In the genomic region with DNA sequence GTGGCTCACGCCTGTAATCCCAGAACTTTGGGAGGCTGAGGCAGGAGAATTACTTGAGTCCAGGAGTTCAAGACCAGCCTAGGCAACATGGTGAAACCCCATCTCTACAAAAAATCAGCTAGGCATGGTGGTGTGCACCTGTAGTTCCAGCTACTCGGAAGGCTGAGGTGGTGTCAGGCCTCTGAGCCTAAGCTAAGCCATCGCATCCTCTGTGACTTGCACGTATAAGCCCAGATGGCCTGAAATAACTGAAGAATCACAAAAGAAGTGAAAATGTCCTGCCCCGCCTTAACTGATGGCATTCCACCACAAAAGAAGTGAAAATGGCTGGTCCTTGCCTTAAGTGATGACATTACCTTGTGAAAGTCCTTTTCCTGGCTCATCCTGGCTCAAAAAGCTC, we compare ENCODE assay signal across 8 cellular contexts. TPM values are rescaled to one million over a fixed set of nuclear protein-coding genes. Genes with fewer than 3 reads are reported as not detected.
DNase-seq lines count a peak whose midpoint lies in the region; ATAC-seq and TF ChIP-seq lines count a peak whose summit lies in the region.
"Not testable (repeated sequence)": the region's sequence is repeated elsewhere in the genome, so short reads cannot be mapped to it uniquely, and the experiment has no call there.

No MANE protein-coding gene starts in this region.

- H3K36me3 Mint-ChIP-seq in CD4-positive, CD25-positive, alpha-beta regulatory T cell; GM23338 (ENCODE audit: low read depth); activated CD4-positive, alpha-beta T cell treated with anti-CD3 and anti-CD28 coated beads, Interleukin-2, amount 10 ng/mL, durations not matched to agents 24 days and 14 days (ENCODE audit: low read depth); activated T-helper 2 cell treated with anti-CD3 and anti-CD28 coated beads, Interferon-gamma antibody, Interleukin-2, Interleukin-4, amounts not matched to agents 10 μg/mL and 5 μg/mL and 100 μg/mL, durations not matched to agents 14 hours and 24 hours and 36 hours (ENCODE audit: low read depth); activated naive CD8-positive, alpha-beta T cell treated with anti-CD3 and anti-CD28 coated beads for 36 hours; naive thymus-derived CD4-positive, alpha-beta T cell: not testable (repeated sequence)

- POLR2A ChIA-PET in naive thymus-derived CD4-positive, alpha-beta T cell (lab: Charles Lee), result interaction anchor here (1.1 to 3.0 kb wide), 3 partner anchors 12 to 38 kb away, joined by 3 to 30 read pairs (median 3); a partner anchor contains a TSS

- H3K79me2 ChIP-seq in GM23338 (replicated peaks; ENCODE audit: insufficient read depth); SU-DHL-6 (ENCODE audit: insufficient read depth, low read length): not testable (repeated sequence)

- intact Hi-C loops in activated CD4-positive, alpha-beta T cell treated with anti-CD3 and anti-CD28 coated beads, Interleukin-2, amount 10 ng/mL, durations not matched to agents 24 days and 14 days (cut with micrococcal nuclease); activated T-helper 2 cell treated with anti-CD3 and anti-CD28 coated beads, Interferon-gamma antibody, Interleukin-2, Interleukin-4, amounts not matched to agents 10 μg/mL and 5 μg/mL and 100 μg/mL, durations not matched to agents 14 hours and 24 hours and 36 hours (cut with micrococcal nuclease); naive thymus-derived CD4-positive, alpha-beta T cell (cut with micrococcal nuclease): not testable (repeated sequence)

- not testable (repeated sequence) for DNase-seq in CD4-positive, CD25-positive, alpha-beta regulatory T cell; GM23338 (ENCODE audit: low spot score); activated CD4-positive, alpha-beta T cell treated with anti-CD3 and anti-CD28 coated beads, Interleukin-2, amount 10 ng/mL, durations not matched to agents 24 days and 14 days; activated T-helper 2 cell treated with anti-CD3 and anti-CD28 coated beads, Interferon-gamma antibody, Interleukin-2, Interleukin-4, amounts not matched to agents 10 μg/mL and 5 μg/mL and 100 μg/mL, durations not matched to agents 14 hours and 24 hours and 36 hours (ENCODE audit: low spot score); activated naive CD8-positive, alpha-beta T cell treated with anti-CD3 and anti-CD28 coated beads for 36 hours; naive thymus-derived CD4-positive, alpha-beta T cell
- DNase-seq in activated T-cell treated with anti-CD3 and anti-CD28 coated beads, Interleukin-2, amount 50 U/mL, for 1 hour, result peak; percentile 11

- H4K20me1 ChIP-seq in GM23338 (replicated peaks; ENCODE audit: insufficient read depth); SU-DHL-6 (ENCODE audit: low read depth, low read length): not testable (repeated sequence)

- not testable (repeated sequence) for ATAC-seq in CD4-positive, CD25-positive, alpha-beta regulatory T cell (ENCODE audit: low read depth in 2 of 2); GM23338; naive thymus-derived CD4-positive, alpha-beta T cell

- H3K4me3 Mint-ChIP-seq in CD4-positive, CD25-positive, alpha-beta regulatory T cell; GM23338; activated T-helper 2 cell treated with anti-CD3 and anti-CD28 coated beads, Interferon-gamma antibody, Interleukin-2, Interleukin-4, amounts not matched to agents 10 μg/mL and 5 μg/mL and 100 μg/mL, durations not matched to agents 14 hours and 24 hours and 36 hours (ENCODE audit: low read depth); activated naive CD8-positive, alpha-beta T cell treated with anti-CD3 and anti-CD28 coated beads for 36 hours: not testable (repeated sequence)
- H3K4me3 Mint-ChIP-seq in activated CD4-positive, alpha-beta T cell treated with anti-CD3 and anti-CD28 coated beads, Interleukin-2, amount 10 ng/mL, durations not matched to agents 24 days and 14 days, result peak overlapping the region; percentile 15
- H3K4me3 Mint-ChIP-seq in naive thymus-derived CD4-positive, alpha-beta T cell, result peak overlapping the region in 6 of 10 donors; percentile 12 to 45 (median 39)

- not testable (repeated sequence) for H3K9ac ChIP-seq in SU-DHL-6 (ENCODE audit: low read length)

- H3K9me2 ChIP-seq in GM23338 (ENCODE audit: insufficient read depth); SU-DHL-6 (replicated peaks; ENCODE audit: insufficient read depth, low read length): not testable (repeated sequence)

- peaks cover 22 to 65% (median 39%) of the 10 kb centered on the region in 4 donors for H3K4me1 Mint-ChIP-seq in CD4-positive, CD25-positive, alpha-beta regulatory T cell
- peaks cover 27% of the 10 kb centered on the region for H3K4me1 Mint-ChIP-seq in GM23338
- H3K4me1 Mint-ChIP-seq in activated CD4-positive, alpha-beta T cell treated with anti-CD3 and anti-CD28 coated beads, Interleukin-2, amount 10 ng/mL, durations not matched to agents 24 days and 14 days, result peaks cover 35% of the 10 kb centered on the region
- peaks cover 37% of the 10 kb centered on the region for H3K4me1 Mint-ChIP-seq in activated T-helper 2 cell treated with anti-CD3 and anti-CD28 coated beads, Interferon-gamma antibody, Interleukin-2, Interleukin-4, amounts not matched to agents 10 μg/mL and 5 μg/mL and 100 μg/mL, durations not matched to agents 14 hours and 24 hours and 36 hours (ENCODE audit: low read depth)
- peaks cover 65% of the 10 kb centered on the region for H3K4me1 Mint-ChIP-seq in activated naive CD8-positive, alpha-beta T cell treated with anti-CD3 and anti-CD28 coated beads for 36 hours
- H3K4me1 Mint-ChIP-seq in naive thymus-derived CD4-positive, alpha-beta T cell, result peaks cover 36 to 80% (median 60%) of the 10 kb centered on the region in 7 donors

- H3K9me3 ChIP-seq in CD4-positive, CD25-positive, alpha-beta regulatory T cell (ENCODE audit: control insufficient read depth in 2 of 2, low read length in 2 of 2); SU-DHL-6 (ENCODE audit: insufficient read depth, low read length); naive thymus-derived CD4-positive, alpha-beta T cell (ENCODE audit: control insufficient read depth in 2 of 3, low read length in 3 of 3): not testable (repeated sequence)

- not testable (repeated sequence) for H3K36me3 ChIP-seq in CD4-positive, CD25-positive, alpha-beta regulatory T cell (ENCODE audit: control insufficient read depth, insufficient read depth, low read length); GM23338 (ENCODE audit: insufficient read depth); SU-DHL-6 (ENCODE audit: low read length); naive thymus-derived CD4-positive, alpha-beta T cell (ENCODE audit: control insufficient read depth in 2 of 3, insufficient read depth in 3 of 3, low read length in 3 of 3)

- not testable (repeated sequence) for TF ChIP-seq CTCF in GM23338 (conservative IDR thresholded peaks at IDR 0.05; ENCODE audit: low read depth in 2 of 2); SU-DHL-6 (IDR thresholded peaks at IDR 0.05; ENCODE audit: insufficient read depth, low read length, poor library complexity, severe bottlenecking)

- not testable (repeated sequence) for H3K4me2 ChIP-seq in GM23338; SU-DHL-6 (ENCODE audit: low read depth, low read length, poor library complexity, severe bottlenecking)

- not testable (repeated sequence) for H3K9me3 Mint-ChIP-seq in CD4-positive, CD25-positive, alpha-beta regulatory T cell; GM23338; activated CD4-positive, alpha-beta T cell treated with anti-CD3 and anti-CD28 coated beads, Interleukin-2, amount 10 ng/mL, durations not matched to agents 24 days and 14 days; activated T-helper 2 cell treated with anti-CD3 and anti-CD28 coated beads, Interferon-gamma antibody, Interleukin-2, Interleukin-4, amounts not matched to agents 10 μg/mL and 5 μg/mL and 100 μg/mL, durations not matched to agents 14 hours and 24 hours and 36 hours; activated naive CD8-positive, alpha-beta T cell treated with anti-CD3 and anti-CD28 coated beads for 36 hours; naive thymus-derived CD4-positive, alpha-beta T cell

- H3K27ac ChIP-seq in CD4-positive, CD25-positive, alpha-beta regulatory T cell (ENCODE audit: insufficient read depth, low read length, poor library complexity, severe bottlenecking), result not testable (repeated sequence)
- 0 out of 2 replicates have a peak overlapping the region, but pooled peaks have one; percentile 39 for H3K27ac ChIP-seq in GM23338 (ENCODE audit: low read depth)
- H3K27ac ChIP-seq in SU-DHL-6 (ENCODE audit: low read depth, low read length), result peak overlapping the region; percentile 7; the same call in 1 of the 2 replicates
- H3K27ac ChIP-seq in naive thymus-derived CD4-positive, alpha-beta T cell (ENCODE audit: low read depth, low read length), result peak overlapping the region; percentile 51

- peak overlapping the region in 2 of 3 donors; percentile 51 to 60 for H3K27ac Mint-ChIP-seq in CD4-positive, CD25-positive, alpha-beta regulatory T cell
- not testable (repeated sequence) for H3K27ac Mint-ChIP-seq in GM23338
- H3K27ac Mint-ChIP-seq in activated CD4-positive, alpha-beta T cell treated with anti-CD3 and anti-CD28 coated beads, Interleukin-2, amount 10 ng/mL, durations not matched to agents 24 days and 14 days, result peak overlapping the region; percentile 65
- peak overlapping the region; percentile 49 for H3K27ac Mint-ChIP-seq in activated T-helper 2 cell treated with anti-CD3 and anti-CD28 coated beads, Interferon-gamma antibody, Interleukin-2, Interleukin-4, amounts not matched to agents 10 μg/mL and 5 μg/mL and 100 μg/mL, durations not matched to agents 14 hours and 24 hours and 36 hours
- peak overlapping the region; percentile 84 for H3K27ac Mint-ChIP-seq in activated naive CD8-positive, alpha-beta T cell treated with anti-CD3 and anti-CD28 coated beads for 36 hours
- peak overlapping the region in 7 of 9 donors; percentile 75 to 91 (median 82) for H3K27ac Mint-ChIP-seq in naive thymus-derived CD4-positive, alpha-beta T cell

- H2AFZ ChIP-seq in GM23338; SU-DHL-6 (ENCODE audit: low read depth, low read length, severe bottlenecking): not testable (repeated sequence)

- not testable (repeated sequence) for H3K27me3 ChIP-seq in CD4-positive, CD25-positive, alpha-beta regulatory T cell (ENCODE audit: control insufficient read depth, insufficient read depth, low read length); GM23338 (ENCODE audit: insufficient read depth); SU-DHL-6 (ENCODE audit: low read length); naive thymus-derived CD4-positive, alpha-beta T cell (ENCODE audit: control insufficient read depth in 2 of 2, insufficient read depth in 2 of 2, low read length in 2 of 2)

- H3K4me1 ChIP-seq in CD4-positive, CD25-positive, alpha-beta regulatory T cell (ENCODE audit: control insufficient read depth, insufficient read depth, low read length, poor library complexity, severe bottlenecking), result peaks cover 22% of the 10 kb centered on the region
- H3K4me1 ChIP-seq in GM23338 (ENCODE audit: insufficient read depth), result peaks cover 25% of the 10 kb centered on the region
- peaks cover 18 to 32% of the 10 kb centered on the region in 2 donors for H3K4me1 ChIP-seq in naive thymus-derived CD4-positive, alpha-beta T cell (ENCODE audit: control insufficient read depth in 2 of 2, insufficient read depth in 2 of 2, low read length in 2 of 2)

- CTCF ChIA-PET in naive thymus-derived CD4-positive, alpha-beta T cell (lab: Charles Lee), result interaction anchor here (3.1 kb wide), 1 partner anchor 13 kb away, joined by 14 read pairs; a partner anchor contains a TSS

- not testable (repeated sequence) for H3F3A ChIP-seq in GM23338 (replicated peaks; ENCODE audit: low read depth)
- peaks cover 21% of the 10 kb centered on the region for H3F3A ChIP-seq in SU-DHL-6 (ENCODE audit: insufficient read depth)

- H3K27me3 Mint-ChIP-seq in CD4-positive, CD25-positive, alpha-beta regulatory T cell; GM23338 (ENCODE audit: insufficient read depth, low read depth, poor library complexity); activated CD4-positive, alpha-beta T cell treated with anti-CD3 and anti-CD28 coated beads, Interleukin-2, amount 10 ng/mL, durations not matched to agents 24 days and 14 days; activated T-helper 2 cell treated with anti-CD3 and anti-CD28 coated beads, Interferon-gamma antibody, Interleukin-2, Interleukin-4, amounts not matched to agents 10 μg/mL and 5 μg/mL and 100 μg/mL, durations not matched to agents 14 hours and 24 hours and 36 hours (ENCODE audit: low read depth); activated naive CD8-positive, alpha-beta T cell treated with anti-CD3 and anti-CD28 coated beads for 36 hours; naive thymus-derived CD4-positive, alpha-beta T cell: not testable (repeated sequence)

- H3K4me3 ChIP-seq in CD4-positive, CD25-positive, alpha-beta regulatory T cell (ENCODE audit: low read depth, low read length); GM23338; SU-DHL-6 (ENCODE audit: insufficient read depth, low read length, poor library complexity, severe bottlenecking); naive thymus-derived CD4-positive, alpha-beta T cell (ENCODE audit: low read length): not testable (repeated sequence)

RNA-seq across cellular contexts. Expression of a gene that starts 13.1 kb away (rescaled TPM):
- total RNA-seq in CD4-positive, CD25-positive, alpha-beta regulatory T cell, result 105 TPM
- polyA plus RNA-seq in CD4-positive, CD25-positive, alpha-beta regulatory T cell, result 100 to 1,000 TPM in 2 of 4 donors, 10 to 100 TPM in 2; 89.9 to 122 (median 101) TPM
- total RNA-seq in GM23338 (2014; rRNA removed; shearing (Covaris generic)), result 147 and 161 TPM in 2 replicates
- 135 and 139 TPM in 2 replicates for polyA plus RNA-seq in GM23338 (2016; fragmentation: Nextera tagmentation; extraction: Ambion mirVana)
- total RNA-seq in activated CD4-positive, alpha-beta T cell treated with anti-CD3 and anti-CD28 coated beads, Interleukin-2, amount 10 ng/mL, durations not matched to agents 24 days and 14 days, result 192 and 193 TPM in 2 replicates
- 169 and 174 TPM in 2 replicates for total RNA-seq in activated T-helper 2 cell treated with anti-CD3 and anti-CD28 coated beads, Interferon-gamma antibody, Interleukin-2, Interleukin-4, amounts not matched to agents 10 μg/mL and 5 μg/mL and 100 μg/mL, durations not matched to agents 14 hours and 24 hours and 36 hours
- 100 to 1,000 TPM; 169 to 170 TPM for total RNA-seq in activated naive CD8-positive, alpha-beta T cell treated with anti-CD3 and anti-CD28 coated beads for 36 hours
- 100 to 1,000 TPM in 1 of 5 experiments, 10 to 100 TPM in 4; 48.7 to 146 (median 69.1) TPM for total RNA-seq in naive thymus-derived CD4-positive, alpha-beta T cell
- 10 to 100 TPM; 73.5 to 91.1 TPM for polyA plus RNA-seq in naive thymus-derived CD4-positive, alpha-beta T cell

RNA-seq across cellular contexts. Expression of a gene that starts 23.5 kb away (rescaled TPM):
- total RNA-seq in CD4-positive, CD25-positive, alpha-beta regulatory T cell, result 8.4 TPM
- polyA plus RNA-seq in CD4-positive, CD25-positive, alpha-beta regulatory T cell, result under 1 TPM; 0.06 to 0.27 (median 0.21) TPM
- total RNA-seq in GM23338 (2014; rRNA removed; shearing (Covaris generic)), result 3.0 and 3.6 TPM in 2 replicates
- 0.28 and 0.44 TPM in 2 replicates for polyA plus RNA-seq in GM23338 (2016; fragmentation: Nextera tagmentation; extraction: Ambion mirVana)
- total RNA-seq in activated CD4-positive, alpha-beta T cell treated with anti-CD3 and anti-CD28 coated beads, Interleukin-2, amount 10 ng/mL, durations not matched to agents 24 days and 14 days, result 3.3 and 4.7 TPM in 2 replicates
- 2.4 and 2.5 TPM in 2 replicates for total RNA-seq in activated T-helper 2 cell treated with anti-CD3 and anti-CD28 coated beads, Interferon-gamma antibody, Interleukin-2, Interleukin-4, amounts not matched to agents 10 μg/mL and 5 μg/mL and 100 μg/mL, durations not matched to agents 14 hours and 24 hours and 36 hours
- 1 to 10 TPM; 7.0 to 8.0 TPM for total RNA-seq in activated naive CD8-positive, alpha-beta T cell treated with anti-CD3 and anti-CD28 coated beads for 36 hours
- total RNA-seq in naive thymus-derived CD4-positive, alpha-beta T cell, result 100 to 1,000 TPM in 2 of 5 experiments, 10 to 100 TPM in 3; 14.9 to 118 (median 28.1) TPM
- 1 to 10 TPM in 1 of 2 donors, under 1 TPM in 1; 0.57 to 1.6 TPM for polyA plus RNA-seq in naive thymus-derived CD4-positive, alpha-beta T cell

RNA-seq across cellular contexts. Expression of a gene that starts 39.0 kb away (rescaled TPM):
- 2.3 TPM for total RNA-seq in CD4-positive, CD25-positive, alpha-beta regulatory T cell
- polyA plus RNA-seq in CD4-positive, CD25-positive, alpha-beta regulatory T cell, result 1 to 10 TPM; 4.8 to 5.8 (median 5.4) TPM
- total RNA-seq in GM23338 (2014; rRNA removed; shearing (Covaris generic)), result 0.38 and 0.62 TPM in 2 replicates
- polyA plus RNA-seq in GM23338 (2016; fragmentation: Nextera tagmentation; extraction: Ambion mirVana), result 0.47 and 0.95 TPM in 2 replicates
- total RNA-seq in activated CD4-positive, alpha-beta T cell treated with anti-CD3 and anti-CD28 coated beads, Interleukin-2, amount 10 ng/mL, durations not matched to agents 24 days and 14 days, result 4.4 and 6.7 TPM in 2 replicates
- total RNA-seq in activated T-helper 2 cell treated with anti-CD3 and anti-CD28 coated beads, Interferon-gamma antibody, Interleukin-2, Interleukin-4, amounts not matched to agents 10 μg/mL and 5 μg/mL and 100 μg/mL, durations not matched to agents 14 hours and 24 hours and 36 hours, result 4.6 and 5.2 TPM in 2 replicates
- total RNA-seq in activated naive CD8-positive, alpha-beta T cell treated with anti-CD3 and anti-CD28 coated beads for 36 hours, result 1 to 10 TPM; 3.7 to 3.8 TPM
- 10 to 100 TPM in 2 of 5 experiments, 1 to 10 TPM in 3; 4.7 to 24.8 (median 7.5) TPM for total RNA-seq in naive thymus-derived CD4-positive, alpha-beta T cell
- polyA plus RNA-seq in naive thymus-derived CD4-positive, alpha-beta T cell, result 1 to 10 TPM; 7.0 to 7.6 TPM
